ENCODE assay signal across 1 cellular context in genomic region chr17:11768981-11769380, GRCh38.
TF ChIP-seq lines count a peak whose summit lies in the region.

No MANE protein-coding gene starts in this region.

TF ChIP-seq in H1, 55 proteins besides CTCF, POLR2A, EP300 and RAD21 (continued from another document):
- TF ChIP-seq E2F6 (IDR thresholded peaks at IDR 0.05), result no peak
- TF ChIP-seq CHD1 (IDR thresholded peaks at IDR 0.05; ENCODE audit: low read depth, low read length), result no peak
- TF ChIP-seq RXRA (IDR thresholded peaks at IDR 0.05; ENCODE audit: insufficient read depth, low read depth, low read length), result no peak
- no peak for TF ChIP-seq ASH2L (IDR thresholded peaks at IDR 0.05; ENCODE audit: low read length)
- TF ChIP-seq TAF7 (optimal IDR thresholded peaks at IDR 0.05; ENCODE audit: borderline replicate concordance, low read depth, low read length), result no peak
- no peak for TF ChIP-seq JUND (IDR thresholded peaks at IDR 0.05; ENCODE audit: low read length)
- TF ChIP-seq JUN (IDR thresholded peaks at IDR 0.05; ENCODE audit: low read depth, low read length), result no peak
- no peak for TF ChIP-seq BACH1 (IDR thresholded peaks at IDR 0.05; ENCODE audit: low read length)
- no peak for TF ChIP-seq GTF2F1 (IDR thresholded peaks at IDR 0.05; ENCODE audit: borderline replicate concordance, low read depth, low read length)
- TF ChIP-seq POU5F1 (IDR thresholded peaks at IDR 0.05; ENCODE audit: low read depth, low read length), result no peak
- TF ChIP-seq SIN3A (conservative IDR thresholded peaks at IDR 0.05 in 1 of 2, IDR thresholded peaks at IDR 0.05 in 1 of 2; ENCODE audit: low read depth in 1 of 2, low read length in 2 of 2), result no peak
- TF ChIP-seq ATF3 (IDR thresholded peaks at IDR 0.05; ENCODE audit: insufficient read depth, low read depth, low read length), result no peak
- TF ChIP-seq SUZ12 (IDR thresholded peaks at IDR 0.05; ENCODE audit: low read length), result no peak
- no peak for TF ChIP-seq CHD7 (IDR thresholded peaks at IDR 0.05; ENCODE audit: insufficient replicate concordance, low read length)
- TF ChIP-seq NANOG (IDR thresholded peaks at IDR 0.05; ENCODE audit: insufficient read depth, low read depth, low read length, poor library complexity, severe bottlenecking), result no peak
- no peak for TF ChIP-seq SP1 (IDR thresholded peaks at IDR 0.05; ENCODE audit: low read depth, low read length)
- TF ChIP-seq TCF12 (IDR thresholded peaks at IDR 0.05; ENCODE audit: low read depth, low read length), result no peak
